12 cellular contexts compared by ENCODE assay signal in the genomic region with DNA sequence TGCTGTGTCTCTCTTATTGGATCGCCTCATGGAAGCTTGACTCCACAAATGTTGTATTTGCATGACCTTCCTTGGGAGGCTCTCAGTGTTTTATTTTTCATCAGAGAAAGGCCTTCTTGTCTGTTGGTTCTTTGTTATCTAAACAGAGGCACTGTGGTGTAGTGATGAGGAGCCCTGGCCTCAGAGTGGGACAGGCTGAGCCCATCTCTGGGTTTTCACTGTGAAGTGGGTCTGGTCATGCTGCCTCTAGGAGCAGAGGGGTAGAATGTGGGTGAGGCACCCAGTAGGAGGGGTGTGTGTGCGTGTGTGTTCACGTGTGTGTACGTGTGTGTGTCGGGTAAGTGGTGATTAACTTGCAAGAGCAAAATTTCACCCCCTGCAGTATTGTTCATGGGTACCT. TPM values are rescaled to one million over a fixed set of nuclear protein-coding genes. Genes with fewer than 3 reads are reported as not detected.
A peak's percentile ranks its signal among the peaks of the same experiment; 100 is the strongest.
DNase-seq lines count a peak whose midpoint lies in the region; ATAC-seq and TF ChIP-seq lines count a peak whose summit lies in the region.
"Had no signal": no experiment of that assay in that cellular context is flagged by ENCODE, and none has a peak within 500 bp of the region (broad histone marks: within the 10 kb centered on the region; RNA-seq: fewer than 3 reads in every experiment).

No MANE protein-coding gene starts in this region.

- peak overlapping the region in 2 of 4 donors; percentile 89 to 100 for H3K27ac ChIP-seq in tibial nerve

- H3K36me3 Mint-ChIP-seq in T-helper 17 cell (ENCODE audit: low read depth) = peaks cover 3% of the 10 kb centered on the region
- no peaks in the 10 kb centered on the region for H3K36me3 Mint-ChIP-seq in endothelial cell (ENCODE audit: low read depth, unreplicated experiment)

- peak overlapping the region; percentile 87 for H3K4me3 Mint-ChIP-seq in T-helper 17 cell
- peak overlapping the region; percentile 69 for H3K4me3 Mint-ChIP-seq in endothelial cell (ENCODE audit: unreplicated experiment)
- H3K4me3 Mint-ChIP-seq in stimulated activated naive CD8-positive, alpha-beta T cell treated with anti-CD3 and anti-CD28 coated beads, Interleukin-15, amount 100 ng/mL, for 72 hours = peak overlapping the region; percentile 21 to 33
- H3K4me3 Mint-ChIP-seq: nephron progenitor cell had no signal

- no peaks in the 10 kb centered on the region for H3K36me3 ChIP-seq in tibial nerve
- H3K36me3 ChIP-seq: transverse colon had no signal

- H3K27me3 Mint-ChIP-seq in T-helper 17 cell (no peaks in the 10 kb centered on the region), endothelial cell (ENCODE audit: unreplicated experiment) (peaks cover 7% of the 10 kb centered on the region)
- no peaks in the 10 kb centered on the region for H3K27me3 Mint-ChIP-seq in stimulated activated naive CD8-positive, alpha-beta T cell treated with anti-CD3 and anti-CD28 coated beads, Interleukin-15, amount 100 ng/mL, for 72 hours

- peaks cover 5 to 100% (median 97%) of the 10 kb centered on the region in 4 donors for H3K4me1 ChIP-seq in tibial nerve

- no peak for TF ChIP-seq CTCF in endothelial cell (IDR thresholded peaks at IDR 0.05; ENCODE audit: unreplicated experiment)
- no peak for TF ChIP-seq CTCF in tibial nerve (IDR thresholded peaks at IDR 0.05)

- H3K9me3 ChIP-seq in T-helper 17 cell (ENCODE audit: control insufficient read depth, low read length, poor library complexity, severe bottlenecking) = no peaks in the 10 kb centered on the region
- H3K9me3 ChIP-seq in tibial nerve = no peaks in the 10 kb centered on the region
- H3K9me3 ChIP-seq: transverse colon had no signal

- ATAC-seq in T-helper 17 cell (no peak), GM19395 (IDR thresholded peaks at IDR 0.05; ENCODE audit: unreplicated experiment) (no peak)
- ATAC-seq in stimulated activated naive CD8-positive, alpha-beta T cell treated with anti-CD3 and anti-CD28 coated beads, Interleukin-15, amount 100 ng/mL, for 72 hours = no peak

- H3K27me3 ChIP-seq in tibial nerve = no peaks in the 10 kb centered on the region
- H3K27me3 ChIP-seq: transverse colon had no signal

- peak; percentile 0 for DNase-seq in activated CD4-positive, alpha-beta T cell treated with anti-CD3 and anti-CD28 coated beads, Interleukin-2, amount 50 U/mL, for 1 hour
- DNase-seq in activated CD4-positive, alpha-beta T cell treated with anti-CD3 and anti-CD28 coated beads for 4 hours = no peak
- no peak for DNase-seq in T-helper 17 cell
- DNase-seq in endothelial cell (ENCODE audit: low spot score) = no peak
- DNase-seq in stimulated activated naive CD8-positive, alpha-beta T cell treated with anti-CD3 and anti-CD28 coated beads, Interleukin-15, amount 100 ng/mL, for 72 hours = no peak
- DNase-seq in activated gamma-delta T cell (lab: John Stamatoyannopoulos, UW) = no peak
- no peak for DNase-seq in tibial nerve (ENCODE audit: low spot score in 2 of 2)
- DNase-seq: activated CD8-positive, alpha-beta memory T cell treated with anti-CD3 and anti-CD28 coated beads, Interleukin-2, amount 50 U/mL, for 4 hours; NCI-H446; nephron progenitor cell; transverse colon had no signal

- peaks cover 78% of the 10 kb centered on the region for H3K4me1 Mint-ChIP-seq in T-helper 17 cell
- H3K4me1 Mint-ChIP-seq in endothelial cell (ENCODE audit: unreplicated experiment) = peaks cover 37% of the 10 kb centered on the region
- peaks cover 99% of the 10 kb centered on the region for H3K4me1 Mint-ChIP-seq in stimulated activated naive CD8-positive, alpha-beta T cell treated with anti-CD3 and anti-CD28 coated beads, Interleukin-15, amount 100 ng/mL, for 72 hours

- 55 to 57% methylated on average over 5 of the region's 5 CpGs for WGBS in tibial nerve, 2 donors

- no peak for TF ChIP-seq POLR2A in tibial nerve (IDR thresholded peaks at IDR 0.05)

- H3K4me3 ChIP-seq in tibial nerve = no peak overlapping the region
- H3K4me3 ChIP-seq: transverse colon had no signal

- no peak for TF ChIP-seq EP300 in tibial nerve (IDR thresholded peaks at IDR 0.05)

- H3K27ac Mint-ChIP-seq in T-helper 17 cell (peak overlapping the region; percentile 99), endothelial cell (ENCODE audit: unreplicated experiment) (no peak overlapping the region)
- peak overlapping the region in 1 of 2 donors; percentile 35 for H3K27ac Mint-ChIP-seq in stimulated activated naive CD8-positive, alpha-beta T cell treated with anti-CD3 and anti-CD28 coated beads, Interleukin-15, amount 100 ng/mL, for 72 hours
- H3K27ac Mint-ChIP-seq: nephron progenitor cell had no signal

- H3K9me3 Mint-ChIP-seq in endothelial cell (ENCODE audit: unreplicated experiment) = no peaks in the 10 kb centered on the region
- H3K9me3 Mint-ChIP-seq in stimulated activated naive CD8-positive, alpha-beta T cell treated with anti-CD3 and anti-CD28 coated beads, Interleukin-15, amount 100 ng/mL, for 72 hours = no peaks in the 10 kb centered on the region
- H3K9me3 Mint-ChIP-seq: nephron progenitor cell had no signal

RNA-seq across cellular contexts. Expression of a gene that starts 14.4 kb away (rescaled TPM):
- total RNA-seq in T-helper 17 cell = 100 to 1,000 TPM; 184 to 226 TPM
- total RNA-seq in endothelial cell (ENCODE audit: unreplicated experiment) = 45.1 TPM
- total RNA-seq in tibial nerve = 10 to 100 TPM; 61.2 to 77.9 (median 75.1) TPM

Comparison
In these comparisons a context has a peak if more than half of its experiments do, and no peak if none do; other contexts are left out.
1. H3K4me3 Mint-ChIP-seq: peak in every context shown above with its lines; median percentile 87 in T-helper 17 cell; 69 in endothelial cell; 27 in stimulated activated naive CD8-positive, alpha-beta T cell treated with anti-CD3 and anti-CD28 coated beads, Interleukin-15, amount 100 ng/mL, for 72 hours.